12 cellular contexts compared by ENCODE assay signal in the genomic region with DNA sequence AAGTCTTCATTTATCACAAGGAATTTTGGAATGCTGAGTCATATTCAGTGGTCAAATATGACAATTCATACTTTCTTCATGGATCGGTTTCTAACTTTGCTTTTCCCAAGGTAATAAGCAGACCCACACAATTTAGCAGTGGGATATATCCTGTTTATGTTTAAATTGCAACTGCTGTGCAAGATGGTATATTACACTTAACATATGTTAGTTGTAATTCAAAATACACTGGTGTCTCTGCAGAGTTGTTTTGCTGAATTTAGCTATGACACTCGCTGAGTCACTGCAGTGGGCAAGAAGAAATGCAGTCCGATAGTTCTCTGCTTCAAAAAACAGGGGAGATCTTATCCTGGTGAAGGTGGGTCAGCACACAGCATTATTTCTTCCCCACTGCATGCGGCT.
DNase-seq lines count a peak whose midpoint lies in the region; ATAC-seq and TF ChIP-seq lines count a peak whose summit lies in the region.
"Had no signal": no experiment of that assay in that cellular context is flagged by ENCODE, and none has a peak within 500 bp of the region (broad histone marks: within the 10 kb centered on the region; RNA-seq: fewer than 3 reads in every experiment).

No MANE protein-coding gene starts in this region.

- TF ChIP-seq CTCF in HFF-Myc (IDR thresholded peaks at IDR 0.05; ENCODE audit: low read depth, low read length, missing control alignments): no peak
- no peak for TF ChIP-seq CTCF in foreskin keratinocyte (conservative IDR thresholded peaks at IDR 0.05)
- TF ChIP-seq CTCF in type B pancreatic cell (conservative IDR thresholded peaks at IDR 0.05): no peak

- H3K9me3 Mint-ChIP-seq in type B pancreatic cell: peaks cover 10% of the 10 kb centered on the region
- H3K9me3 Mint-ChIP-seq: T-helper 2 cell treated with Interferon-gamma antibody and Interleukin-4, amounts not matched to agents 5 μg/mL and 100 μg/mL, for 36 hours had no signal

- ATAC-seq in foreskin keratinocyte (peak; percentile 42), HG02623 (IDR thresholded peaks at IDR 0.05; ENCODE audit: unreplicated experiment) (no peak), sciatic nerve (no peak)

- peaks cover 9% of the 10 kb centered on the region for H3K4me1 ChIP-seq in foreskin keratinocyte
- H3K4me1 ChIP-seq: esophagus squamous epithelium, sigmoid colon, testis had no signal

- H3K36me3 Mint-ChIP-seq in type B pancreatic cell: no peaks in the 10 kb centered on the region

- DNase-seq in HFF-Myc (ENCODE audit: extremely low read depth, low read depth) (peak; percentile 35), amniotic epithelial cell (ENCODE audit: low read depth) (peak; percentile 61), foreskin keratinocyte (peak in 1 of 2 donors; percentile 47), DMS114 treated with DMSO at 0.1 percent for 48 hours (lab: John Stamatoyannopoulos, UW; ENCODE audit: unreplicated experiment) (no peak), sciatic nerve (ENCODE audit: low spot score) (no peak), type B pancreatic cell (ENCODE audit: extremely low spot score, unreplicated experiment) (no peak)
- DNase-seq: esophagus squamous epithelium, NCI-H1048, sigmoid colon, testis had no signal

- no peak overlapping the region for H3K27ac Mint-ChIP-seq in type B pancreatic cell
- H3K27ac Mint-ChIP-seq: T-helper 2 cell treated with Interferon-gamma antibody and Interleukin-4, amounts not matched to agents 5 μg/mL and 100 μg/mL, for 36 hours had no signal

- H3K4me3 Mint-ChIP-seq in type B pancreatic cell: no peak overlapping the region
- H3K4me3 Mint-ChIP-seq: T-helper 2 cell treated with Interferon-gamma antibody and Interleukin-4, amounts not matched to agents 5 μg/mL and 100 μg/mL, for 36 hours had no signal

- H3K27ac ChIP-seq in foreskin keratinocyte: no peak overlapping the region
- H3K27ac ChIP-seq: esophagus squamous epithelium, sigmoid colon, testis had no signal

- intact Hi-C loops in sciatic nerve (cut with DNase I): no loop called here

- no peaks in the 10 kb centered on the region for H3K27me3 ChIP-seq in foreskin keratinocyte
- H3K27me3 ChIP-seq: esophagus squamous epithelium, sigmoid colon, testis had no signal

- H3K27me3 Mint-ChIP-seq in type B pancreatic cell: no peaks in the 10 kb centered on the region

- no peak overlapping the region for H3K4me3 ChIP-seq in HFF-Myc (replicated peaks; ENCODE audit: low read depth, low read length)
- H3K4me3 ChIP-seq: esophagus squamous epithelium, sigmoid colon, testis had no signal

- no peaks in the 10 kb centered on the region for H3K4me1 Mint-ChIP-seq in type B pancreatic cell (ENCODE audit: unreplicated experiment)

Comparison
In these comparisons a context has a peak if more than half of its experiments do, and no peak if none do; other contexts are left out.
1. DNase-seq: peak in HFF-Myc (single experiment) and amniotic epithelial cell (single experiment); none in DMS114 treated with DMSO at 0.1 percent for 48 hours (single experiment), sciatic nerve (single experiment) and type B pancreatic cell (single experiment).